In genomic region chr22:29705651-29706050, GRCh38 we compare ENCODE assay signal across 22 cellular contexts. TPM values are rescaled to one million over a fixed set of nuclear protein-coding genes. Genes with fewer than 3 reads are reported as not detected.
"Had no signal": no experiment of that assay in that cellular context is flagged by ENCODE, and none has a peak within 500 bp of the region (broad histone marks: within the 10 kb centered on the region; RNA-seq: fewer than 3 reads in every experiment).

No MANE protein-coding gene starts in this region.

- H3K79me2 ChIP-seq: parathyroid adenoma had no signal

- H2AFZ ChIP-seq: parathyroid adenoma had no signal

- H3K4me1 ChIP-seq: prostate gland had no signal

- H3K27ac ChIP-seq: colonic mucosa, heart left ventricle, parathyroid adenoma, prostate gland, skin epidermis, thoracic aorta had no signal

- ATAC-seq: heart left ventricle; stimulated activated naive B cell treated with anti-CD40 and anti-IgM and Interleukin-4, amounts not matched to agents 10 μg/mL and 1 μg/mL and 100 μg/mL, for 72 hours; stimulated activated naive CD8-positive, alpha-beta T cell treated with anti-CD3 and anti-CD28 coated beads, Interleukin-15, amount 100 ng/mL, for 72 hours had no signal

- H3K27me3 ChIP-seq: colonic mucosa had no signal

- DNase-seq: colonic mucosa; effector CD4-positive, alpha-beta T cell; foreskin melanocyte; heart left ventricle; kidney glomerular epithelial cell; mesendoderm; naive B cell; stimulated activated CD4-positive, alpha-beta T cell treated with anti-CD3 and anti-CD28 coated beads, Interleukin-2, amount 100 ng/mL, for 24 hours; stimulated activated CD4-positive, alpha-beta T cell treated with anti-CD3 and anti-CD28 coated beads, Interleukin-4, amount 100 ng/mL, for 4 hours; stimulated activated naive B cell treated with anti-CD40 and anti-IgM and Interleukin-4, amounts not matched to agents 10 μg/mL and 1 μg/mL and 100 μg/mL, for 72 hours; stimulated activated naive CD8-positive, alpha-beta T cell treated with anti-CD3 and anti-CD28 coated beads, Interleukin-15, amount 100 ng/mL, for 72 hours; trophoblast cell had no signal

- H3K4me3 ChIP-seq: colonic mucosa, heart left ventricle, prostate gland, skin epidermis, thoracic aorta had no signal

- H3K9ac ChIP-seq: parathyroid adenoma had no signal

- H3K36me3 ChIP-seq: colonic mucosa, heart left ventricle, prostate gland, thoracic aorta had no signal

- H3K9me3 ChIP-seq: colonic mucosa, heart left ventricle, prostate gland, thoracic aorta had no signal

RNA-seq across cellular contexts. Expression of gene CABP7, which starts 14.2 kb away (rescaled TPM):
- total RNA-seq: dermis microvascular lymphatic vessel endothelial cell, glomerular endothelial cell, heart left ventricle, liver, lung microvascular endothelial cell, sciatic nerve, subcutaneous adipose tissue had no signal
